8 cellular contexts compared by ENCODE assay signal in genomic region chr6:150881911-150882481, GRCh38. TPM values are rescaled to one million over a fixed set of nuclear protein-coding genes. Genes with fewer than 3 reads are reported as not detected.
DNase-seq lines count a peak whose midpoint lies in the region; ATAC-seq and TF ChIP-seq lines count a peak whose summit lies in the region.

No MANE protein-coding gene starts in this region.

- intact Hi-C loops in right cardiac atrium (cut with DNase I) = no loop called here

- H3K4me3 ChIP-seq in HFF-Myc (replicated peaks; ENCODE audit: low read depth, low read length) = no peak overlapping the region
- no peak overlapping the region for H3K4me3 ChIP-seq in right cardiac atrium (ENCODE audit: low read length)
- no peak overlapping the region for H3K4me3 ChIP-seq in skeletal muscle satellite cell (ENCODE audit: low read length)

- H3K9me3 ChIP-seq in right cardiac atrium (ENCODE audit: control insufficient read depth, low read length) (no peaks in the 10 kb centered on the region), skeletal muscle satellite cell (replicated peaks; ENCODE audit: low read length) (no peaks in the 10 kb centered on the region)

- H3K27ac ChIP-seq in right cardiac atrium (ENCODE audit: low read length) = peak overlapping the region; percentile 52

- 9% methylated on average over 3 of the region's 3 CpGs for whole genome bisulfite sequencing in right cardiac atrium

- H3K4me1 ChIP-seq in right cardiac atrium (ENCODE audit: control insufficient read depth, insufficient read depth, low read length) (peaks cover 3% of the 10 kb centered on the region), skeletal muscle satellite cell (ENCODE audit: control insufficient read depth, insufficient read depth, low read length) (peaks cover 14% of the 10 kb centered on the region)

- peak overlapping the region; percentile 72 for H3K9ac ChIP-seq in skeletal muscle satellite cell (ENCODE audit: low read depth, low read length)

- DNase-seq in HFF-Myc (ENCODE audit: extremely low read depth, low read depth) (peak; percentile 86), amniotic stem cell (lab: John Stamatoyannopoulos, UW) (peak; percentile 87), right cardiac atrium (peak; percentile 76 to 88 (median 77)), ureter (ENCODE audit: low spot score) (no peak), GOT3 (lab: John Stamatoyannopoulos, UW) (no peak)
- DNase-seq in activated effector memory CD4-positive, alpha-beta T cell treated with anti-CD3 and anti-CD28 coated beads, Interleukin-2, amount 50 U/mL, for 16 hours = no peak

- no peak for TF ChIP-seq CTCF in HFF-Myc (IDR thresholded peaks at IDR 0.05; ENCODE audit: low read depth, low read length, missing control alignments)

- peak overlapping the region; percentile 39 for H3K4me2 ChIP-seq in skeletal muscle satellite cell (ENCODE audit: low read length)

- no peaks in the 10 kb centered on the region for H3K27me3 ChIP-seq in right cardiac atrium (ENCODE audit: control insufficient read depth, insufficient read depth)
- H3K27me3 ChIP-seq in skeletal muscle satellite cell (ENCODE audit: control insufficient read depth, insufficient read depth, low read length) = no peaks in the 10 kb centered on the region

- peaks cover 39% of the 10 kb centered on the region for H3K36me3 ChIP-seq in skeletal muscle satellite cell (ENCODE audit: insufficient read depth, low read length)

- ATAC-seq in right cardiac atrium = peak; percentile 96
- ATAC-seq in HG03457 (IDR thresholded peaks at IDR 0.05; ENCODE audit: unreplicated experiment) = no peak

RNA-seq across cellular contexts. Expression of gene MTHFD1L, which starts 16.5 kb away (rescaled TPM):
- total RNA-seq in right cardiac atrium = 10 to 100 TPM in 1 of 4 donors, 1 to 10 TPM in 3; 3.3 to 18.2 (median 5.3) TPM
- polyA plus RNA-seq in right cardiac atrium = 2.4 TPM
- 33.0 and 33.2 TPM in 2 replicates for total RNA-seq in skeletal muscle satellite cell (2012; rRNA removed)
- 74.5 TPM for total RNA-seq in ureter

Comparison
In these comparisons a context has a peak if more than half of its experiments do, and no peak if none do; other contexts are left out.
1. DNase-seq: peak in HFF-Myc (single experiment), amniotic stem cell (single experiment) and right cardiac atrium (3 of 3); none in activated effector memory CD4-positive, alpha-beta T cell treated with anti-CD3 and anti-CD28 coated beads, Interleukin-2, amount 50 U/mL, for 16 hours (single experiment), ureter (single experiment) and GOT3 (single experiment).